Comparison of ENCODE assay signal across 16 cellular contexts in genomic region chr5:31469886-31470285, GRCh38.
"Had no signal": no experiment of that assay in that cellular context is flagged by ENCODE, and none has a peak within 500 bp of the region (broad histone marks: within the 10 kb centered on the region; RNA-seq: fewer than 3 reads in every experiment).

No MANE protein-coding gene starts in this region.

- ATAC-seq: activated CD8-positive, alpha-beta T cell treated with anti-CD3 and anti-CD28 coated beads, Interleukin-2, amount 10 ng/mL, durations not matched to agents 7 days and 5 days; activated T-cell treated with anti-CD3 and anti-CD28 coated beads, Interleukin-2, amount 50 U/mL, for 4 hours; effector memory CD8-positive, alpha-beta T cell; gastrocnemius medialis had no signal

- H3K27ac ChIP-seq: epithelial cell of prostate, gastrocnemius medialis, heart left ventricle, left ventricle myocardium inferior had no signal

- DNase-seq: activated CD4-positive, alpha-beta T cell treated with anti-CD3 and anti-CD28 coated beads, Interleukin-2, amount 10 ng/mL, durations not matched to agents 24 days and 14 days; activated CD8-positive, alpha-beta T cell treated with anti-CD3 and anti-CD28 coated beads, Interleukin-2, amount 10 ng/mL, durations not matched to agents 7 days and 5 days; activated effector memory CD4-positive, alpha-beta T cell treated with Interleukin-2 at 50 U/mL for 16 hours; activated naive CD4-positive, alpha-beta T cell treated with anti-CD3 and anti-CD28 coated beads, Interleukin-2, amount 10 ng/mL, durations not matched to agents 7 days and 5 days; activated T-cell treated with anti-CD3 and anti-CD28 coated beads, Interleukin-2, amount 50 U/mL, for 4 hours; effector memory CD8-positive, alpha-beta T cell; occipital lobe; stimulated activated CD4-positive, alpha-beta T cell treated with anti-CD3 and anti-CD28 coated beads, Interleukin-12 subunit alpha, Interleukin-12 subunit beta, amount 100 ng/mL, for 4 hours; stimulated activated CD4-positive, alpha-beta T cell treated with anti-CD3 and anti-CD28 coated beads, Interleukin-1b, Interleukin-23, amount 100 ng/mL, for 48 hours; stimulated activated CD8-positive, alpha-beta memory T cell treated with anti-CD3 and anti-CD28 coated beads, Interleukin-4, amount 100 ng/mL, for 48 hours; stimulated activated naive CD4-positive, alpha-beta T cell; T1000 had no signal

- H3K9me3 ChIP-seq: gastrocnemius medialis, heart left ventricle, left ventricle myocardium inferior had no signal

- H3K4me1 ChIP-seq: gastrocnemius medialis, left ventricle myocardium inferior had no signal

- H3K4me3 ChIP-seq: gastrocnemius medialis, heart left ventricle, left ventricle myocardium inferior had no signal

- H3K27me3 ChIP-seq: gastrocnemius medialis, heart left ventricle had no signal
